9 cellular contexts compared by ENCODE assay signal in genomic region chr9:89177401-89178161, GRCh38. TPM values are rescaled to one million over a fixed set of nuclear protein-coding genes. Genes with fewer than 3 reads are reported as not detected.
DNase-seq lines count a peak whose midpoint lies in the region; ATAC-seq and TF ChIP-seq lines count a peak whose summit lies in the region.
"Had no signal": no experiment of that assay in that cellular context is flagged by ENCODE, and none has a peak within 500 bp of the region (broad histone marks: within the 10 kb centered on the region; RNA-seq: fewer than 3 reads in every experiment).

No MANE protein-coding gene starts in this region.

- peak; percentile 19 for ATAC-seq in WTC11
- ATAC-seq in gastrocnemius medialis, result no peak
- no peak for ATAC-seq in GM21786 (IDR thresholded peaks at IDR 0.05; ENCODE audit: unreplicated experiment)

- no peak for TF ChIP-seq CTCF in WTC11 (IDR thresholded peaks at IDR 0.05)
- TF ChIP-seq CTCF in gastrocnemius medialis (IDR thresholded peaks at IDR 0.05 in 4 of 5, conservative IDR thresholded peaks at IDR 0.05 in 1 of 5), result no peak

- H3K9me3 ChIP-seq in gastrocnemius medialis (no peaks in the 10 kb centered on the region), HAP-1 (no peaks in the 10 kb centered on the region)

- H3K4me3 ChIP-seq in iPS-11a (ENCODE audit: low read depth, low read length) (peak overlapping the region; percentile 39), gastrocnemius medialis (peak overlapping the region in 3 of 4 donors; percentile 13 to 24 (median 16)), HAP-1 (no peak overlapping the region)

- intact Hi-C loops in gastrocnemius medialis (cut with DNase I; ENCODE audit: low total_unique reads), result no loop called here

- H3K4me1 ChIP-seq in gastrocnemius medialis (peaks cover 18 to 28% of the 10 kb centered on the region in 2 donors), HAP-1 (peaks cover 13% of the 10 kb centered on the region)

- H3K27me3 ChIP-seq in gastrocnemius medialis (peaks cover 24 to 37% (median 31%) of the 10 kb centered on the region in 3 donors), HAP-1 (ENCODE audit: low read depth) (peaks cover 6% of the 10 kb centered on the region)

- no peak overlapping the region for H3K27ac ChIP-seq in gastrocnemius medialis

- TF ChIP-seq POLR2A in gastrocnemius medialis (IDR thresholded peaks at IDR 0.05), result no peak

- POLR2A ChIA-PET in WTC11 (lab: Charles Lee), result interaction anchor here (1.3 kb wide), 1 partner anchor 33 kb away, joined by 3 read pairs; no protein-coding TSS in a partner anchor

- CTCF ChIA-PET in WTC11 (lab: Charles Lee), result interaction anchor here (0.7 to 1.9 kb wide), 4 partner anchors 55 to 252 kb away, joined by 3 to 6 read pairs (median 4); no protein-coding TSS in a partner anchor

- H3K4me3 Mint-ChIP-seq in WTC11, result peak overlapping the region; percentile 77

- in situ Hi-C loops in gastrocnemius medialis (cut with MboI; ENCODE audit: low sequenced_read_pairs in 4 of 4) (no loop called here), HAP-1 (cut with MboI; ENCODE audit: low sequenced_read_pairs) (no loop called here)

- H3K27ac Mint-ChIP-seq in WTC11, result no peak overlapping the region

- H3K36me3 ChIP-seq in gastrocnemius medialis (no peaks in the 10 kb centered on the region), HAP-1 (replicated peaks) (no peaks in the 10 kb centered on the region)

- H3K36me3 Mint-ChIP-seq in WTC11, result no peaks in the 10 kb centered on the region

- peaks cover 54% of the 10 kb centered on the region for H3K4me1 Mint-ChIP-seq in WTC11

- DNase-seq in GM03348 (ENCODE audit: low spot score) (peak; percentile 40), WTC11 (ENCODE audit: low spot score) (peak; percentile 59), gastrocnemius medialis (no peak), HAP-1 (ENCODE audit: low spot score in 2 of 2) (no peak), dermis blood vessel endothelial cell (no peak)
- no peak for DNase-seq in stimulated activated CD4-positive, alpha-beta T cell treated with anti-CD3 and anti-CD28 coated beads, Interleukin-4, amount 100 ng/mL, for 4 hours
- DNase-seq: NCI-H510A treated with DMSO at 0.1 percent for 48 hours had no signal

- no peaks in the 10 kb centered on the region for H3K9me3 Mint-ChIP-seq in WTC11

- peaks cover 22% of the 10 kb centered on the region for H3K27me3 Mint-ChIP-seq in WTC11 (ENCODE audit: low read depth)

TF ChIP-seq in WTC11, 78 proteins besides CTCF, POLR2A, EP300 and RAD21 (continues in another document):
- TF ChIP-seq TEAD1 (CRISPR knock-in tag; IDR thresholded peaks at IDR 0.05) (no peak), CREB1 (CRISPR knock-in tag; IDR thresholded peaks at IDR 0.05) (no peak), ELF4 (CRISPR knock-in tag; IDR thresholded peaks at IDR 0.05; ENCODE audit: low read depth) (no peak), PREB (CRISPR knock-in tag; IDR thresholded peaks at IDR 0.05; ENCODE audit: borderline replicate concordance) (no peak), ZNF138 (CRISPR knock-in tag; conservative IDR thresholded peaks at IDR 0.05) (no peak), ZBTB21 (CRISPR knock-in tag; IDR thresholded peaks at IDR 0.05; ENCODE audit: borderline replicate concordance) (no peak), TCF7 (CRISPR knock-in tag; IDR thresholded peaks at IDR 0.05; ENCODE audit: low read depth) (no peak), ZNF281 (CRISPR knock-in tag; IDR thresholded peaks at IDR 0.05) (no peak), IRF2 (CRISPR knock-in tag; IDR thresholded peaks at IDR 0.05; ENCODE audit: borderline replicate concordance, low read depth) (no peak), GABPB1 (CRISPR knock-in tag; IDR thresholded peaks at IDR 0.05) (no peak), AR (CRISPR knock-in tag; IDR thresholded peaks at IDR 0.05) (no peak), ZNF425 (CRISPR knock-in tag; conservative IDR thresholded peaks at IDR 0.05) (no peak), KAT7 (CRISPR knock-in tag; IDR thresholded peaks at IDR 0.05; ENCODE audit: borderline replicate concordance) (no peak), FOXP1 (CRISPR knock-in tag; IDR thresholded peaks at IDR 0.05; ENCODE audit: borderline replicate concordance) (no peak), OVOL2 (CRISPR knock-in tag; IDR thresholded peaks at IDR 0.05; ENCODE audit: borderline replicate concordance) (no peak)
- TF ChIP-seq, protein P1, sequence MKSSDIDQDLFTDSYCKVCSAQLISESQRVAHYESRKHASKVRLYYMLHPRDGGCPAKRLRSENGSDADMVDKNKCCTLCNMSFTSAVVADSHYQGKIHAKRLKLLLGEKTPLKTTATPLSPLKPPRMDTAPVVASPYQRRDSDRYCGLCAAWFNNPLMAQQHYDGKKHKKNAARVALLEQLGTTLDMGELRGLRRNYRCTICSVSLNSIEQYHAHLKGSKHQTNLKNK (CRISPR knock-in tag; IDR thresholded peaks at IDR 0.05), result no peak

RNA-seq across cellular contexts. Expression of gene SHC3, which starts 1.0 kb away (rescaled TPM):
- total RNA-seq in WTC11 (2021) (4.2 to 5.1 TPM (median 4.9 TPM) in 3 replicates), gastrocnemius medialis (under 1 TPM in 3 of 4 donors, not detected in 1; 0.09 to 0.29 (median 0.15) TPM), dermis blood vessel endothelial cell (0.05 and 0.17 TPM in 2 replicates)

Comparison
In these comparisons a context has a peak if more than half of its experiments do, and no peak if none do; other contexts are left out.
1. DNase-seq: peak in GM03348 (single experiment) and WTC11 (single experiment); none in gastrocnemius medialis (0 of 2), HAP-1 (0 of 2), stimulated activated CD4-positive, alpha-beta T cell treated with anti-CD3 and anti-CD28 coated beads, Interleukin-4, amount 100 ng/mL, for 4 hours (0 of 2) and dermis blood vessel endothelial cell (single experiment).